In the genomic region with DNA sequence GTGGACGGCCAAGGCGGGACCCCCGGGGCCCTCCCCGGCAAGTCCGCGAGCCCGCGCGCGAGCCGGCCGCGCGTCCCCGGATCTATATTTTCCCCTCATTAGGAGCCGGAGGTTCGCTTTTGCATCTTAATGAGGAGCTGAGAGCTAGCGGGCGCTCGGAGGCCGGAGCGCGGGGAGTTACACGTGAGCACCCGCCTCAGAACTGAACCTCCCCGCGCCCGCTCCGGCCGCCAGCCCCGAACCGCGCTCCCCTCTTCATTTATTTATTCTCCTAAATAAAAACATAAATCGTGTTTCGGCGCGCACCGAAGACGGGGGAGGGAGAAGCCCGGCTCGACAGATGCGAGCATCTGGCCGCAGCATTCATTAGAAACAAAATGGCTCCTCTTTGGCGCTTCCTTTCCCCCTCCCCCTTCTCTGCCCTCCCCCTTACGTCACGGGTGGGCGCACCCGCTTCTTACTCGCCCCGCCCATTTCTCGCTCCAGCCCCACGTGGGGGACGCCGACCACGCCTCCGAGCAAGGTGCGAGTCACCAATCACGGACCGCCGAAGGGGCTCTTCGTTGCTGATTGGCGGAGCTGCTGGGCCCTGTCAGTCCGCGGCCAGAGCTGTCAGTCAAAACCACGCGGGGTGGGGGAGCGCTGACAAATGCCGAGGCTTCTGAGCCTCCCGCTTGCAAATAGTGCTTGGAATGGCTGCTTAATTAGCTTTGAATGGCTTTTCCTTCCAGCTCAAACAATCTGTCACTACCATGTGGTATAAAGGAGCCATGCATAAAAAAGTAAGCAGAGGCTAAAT, we compare ENCODE assay signal across 8 cellular contexts. TPM values are rescaled to one million over a fixed set of nuclear protein-coding genes. Genes with fewer than 3 reads are reported as not detected.
DNase-seq lines count a peak whose midpoint lies in the region; ATAC-seq and TF ChIP-seq lines count a peak whose summit lies in the region.

No MANE protein-coding gene starts in this region.

- H3K4me1 Mint-ChIP-seq in activated naive CD8-positive, alpha-beta T cell treated with anti-CD3 and anti-CD28 coated beads for 36 hours = peaks cover 30% of the 10 kb centered on the region

- H3K27me3 ChIP-seq in GM06990 (replicated peaks; ENCODE audit: control insufficient read depth, insufficient read depth, low read length) (no peaks in the 10 kb centered on the region; the same call in 1 of the 2 replicates), testis (no peaks in the 10 kb centered on the region)

- peaks cover 22% of the 10 kb centered on the region for H3K27me3 Mint-ChIP-seq in activated naive CD8-positive, alpha-beta T cell treated with anti-CD3 and anti-CD28 coated beads for 36 hours

- intact Hi-C loops in testis (cut with DNase I; ENCODE audit: low total_unique reads) = no loop called here

- ATAC-seq in HG02610 (IDR thresholded peaks at IDR 0.05; ENCODE audit: unreplicated experiment) = peak; percentile 61
- ATAC-seq in omental fat pad (ENCODE audit: low FRiP score) = peak; percentile 76

- peak; percentile 98 for DNase-seq in GM06990 (ENCODE audit: extremely low read depth, insufficient read length)
- peak; percentile 100 for DNase-seq in NCI-H1105 (lab: John Stamatoyannopoulos, UW)
- DNase-seq in SKM-1 (lab: John Stamatoyannopoulos, UW; ENCODE audit: unreplicated experiment) = peak; percentile 97
- DNase-seq in activated naive CD8-positive, alpha-beta T cell treated with anti-CD3 and anti-CD28 coated beads for 36 hours = peak; percentile 99
- peak; percentile 100 for DNase-seq in glomerular visceral epithelial cell (ENCODE audit: extremely low spot score)
- peak; percentile 100 for DNase-seq in omental fat pad (ENCODE audit: low spot score)
- peak; percentile 100 for DNase-seq in testis

- peak overlapping the region; percentile 59 for H3K4me3 ChIP-seq in GM06990 (replicated peaks; ENCODE audit: low read depth, low read length)
- H3K4me3 ChIP-seq in testis = peak overlapping the region; percentile 89 to 90

- H3K36me3 ChIP-seq in GM06990 (ENCODE audit: control insufficient read depth, insufficient read depth, low read length) = no peaks in the 10 kb centered on the region
- H3K36me3 ChIP-seq in testis (ENCODE audit: low read depth, missing control alignments) = no peaks in the 10 kb centered on the region

- peak overlapping the region; percentile 98 for H3K27ac Mint-ChIP-seq in activated naive CD8-positive, alpha-beta T cell treated with anti-CD3 and anti-CD28 coated beads for 36 hours

- H3K27ac ChIP-seq in testis = peak overlapping the region; percentile 86 to 99

- peak; percentile 91 for TF ChIP-seq POLR2A in testis (IDR thresholded peaks at IDR 0.05)

- peaks cover 48% of the 10 kb centered on the region for H3K4me1 ChIP-seq in testis

- H3K9me3 ChIP-seq in testis = no peaks in the 10 kb centered on the region

- H3K4me3 Mint-ChIP-seq in activated naive CD8-positive, alpha-beta T cell treated with anti-CD3 and anti-CD28 coated beads for 36 hours = peak overlapping the region; percentile 95

- TF ChIP-seq CTCF in GM06990 (IDR thresholded peaks at IDR 0.05; ENCODE audit: insufficient read depth, low read length, poor library complexity, severe bottlenecking) (no peak), omental fat pad (IDR thresholded peaks at IDR 0.05) (peak in 1 of 3 donors; percentile 33), testis (IDR thresholded peaks at IDR 0.05) (no peak)

- no peaks in the 10 kb centered on the region for H3K9me3 Mint-ChIP-seq in activated naive CD8-positive, alpha-beta T cell treated with anti-CD3 and anti-CD28 coated beads for 36 hours

- 1% methylated on average over 20 to 68 of the region's 69 CpGs for WGBS in testis, 2 donors

- H3K36me3 Mint-ChIP-seq in activated naive CD8-positive, alpha-beta T cell treated with anti-CD3 and anti-CD28 coated beads for 36 hours = peaks cover 11% of the 10 kb centered on the region

RNA-seq across cellular contexts. Expression of a gene that starts 1.6 kb away (rescaled TPM):
- total RNA-seq in activated naive CD8-positive, alpha-beta T cell treated with anti-CD3 and anti-CD28 coated beads for 36 hours = 10 to 100 TPM; 70.8 to 71.6 TPM
- total RNA-seq in omental fat pad = 100 to 1,000 TPM in 2 of 4 donors, 10 to 100 TPM in 2; 44.0 to 159 (median 78.8) TPM
- total RNA-seq in testis = 100 to 1,000 TPM in 1 of 2 donors, 10 to 100 TPM in 1; 99.5 to 139 TPM
- 60.5 TPM for polyA plus RNA-seq in testis (ENCODE audit: insufficient read depth, low read depth, low replicate concordance)

Comparison
In these comparisons a context has a peak if more than half of its experiments do, and no peak if none do; other contexts are left out.
1. Peak in every context shown above with its lines: DNase-seq, ATAC-seq, H3K4me3 ChIP-seq and H3K27ac ChIP-seq.